In genomic region chr16:81562174-81562849, GRCh38 we compare ENCODE assay signal across 1 cellular context.
TF ChIP-seq lines count a peak whose summit lies in the region.

No MANE protein-coding gene starts in this region.

TF ChIP-seq in SK-N-SH treated with all-trans-retinoic acid at 6 μM for 48 hours, 23 proteins besides CTCF, POLR2A, EP300 and RAD21 (continued from another document):
- TF ChIP-seq TSHZ2 (CRISPR knock-in tag; IDR thresholded peaks at IDR 0.05): no peak
- no peak for TF ChIP-seq ZNF70 (CRISPR knock-in tag; IDR thresholded peaks at IDR 0.05)
- no peak for TF ChIP-seq CSDC2 (CRISPR knock-in tag; IDR thresholded peaks at IDR 0.05)
- TF ChIP-seq CSRNP3 (CRISPR knock-in tag; IDR thresholded peaks at IDR 0.05): no peak
- no peak for TF ChIP-seq ARNTL (CRISPR knock-in tag; IDR thresholded peaks at IDR 0.05; ENCODE audit: borderline replicate concordance, low read depth)
- TF ChIP-seq ESRRG (CRISPR knock-in tag; IDR thresholded peaks at IDR 0.05): no peak
- no peak for TF ChIP-seq ZFP30 (CRISPR knock-in tag; IDR thresholded peaks at IDR 0.05)
- no peak for TF ChIP-seq ZNF565 (CRISPR knock-in tag; conservative IDR thresholded peaks at IDR 0.05; ENCODE audit: low read depth)
- no peak for TF ChIP-seq RARB (CRISPR knock-in tag; IDR thresholded peaks at IDR 0.05)
